ENCODE assay signal across 21 cellular contexts in genomic region chr18:53509886-53510285, GRCh38.
"Had no signal": no experiment of that assay in that cellular context is flagged by ENCODE, and none has a peak within 500 bp of the region (broad histone marks: within the 10 kb centered on the region; RNA-seq: fewer than 3 reads in every experiment).

No MANE protein-coding gene starts in this region.

- ATAC-seq: activated CD4-positive, alpha-beta T cell treated with anti-CD3 and anti-CD28 coated beads for 36 hours; activated CD4-positive, CD25-positive, alpha-beta regulatory T cell treated with anti-CD3 and anti-CD28 coated beads, Interleukin-2, amount 50 U/mL, for 24 hours; activated CD8-positive, alpha-beta T cell treated with anti-CD3 and anti-CD28 coated beads, Interleukin-2, amount 10 ng/mL, durations not matched to agents 7 days and 5 days; Panc1; WTC11 had no signal

- H3K9me3 ChIP-seq: ascending aorta, SK-N-SH had no signal

- H3K27ac ChIP-seq: ascending aorta, SJSA1 had no signal

- H3K9ac ChIP-seq: SK-N-SH had no signal

- H3K4me1 ChIP-seq: ascending aorta, SJSA1 had no signal

- H3K4me3 ChIP-seq: ascending aorta, SJSA1 had no signal

- H3K36me3 ChIP-seq: ascending aorta, SJSA1 had no signal

- H3K27me3 ChIP-seq: ascending aorta, SJSA1 had no signal

- DNase-seq: activated CD4-positive, alpha-beta T cell treated with anti-CD3 and anti-CD28 coated beads for 36 hours; activated CD4-positive, alpha-beta T cell treated with anti-CD3 and anti-CD28 coated beads, Interleukin-2, amount 10 ng/mL, durations not matched to agents 7 days and 5 days; activated CD4-positive, alpha-beta T cell treated with anti-CD3 and anti-CD28 coated beads, Interleukin-2, amount 50 U/mL, for 48 hours; activated CD8-positive, alpha-beta T cell treated with anti-CD3 and anti-CD28 coated beads, Interleukin-2, amount 10 ng/mL, durations not matched to agents 7 days and 5 days; activated gamma-delta T cell; activated naive CD4-positive, alpha-beta T cell treated with Interleukin-2 at 50 U/mL for 16 hours; activated naive CD8-positive, alpha-beta T cell treated with anti-CD3 and anti-CD28 coated beads, Interleukin-2, amount 10 ng/mL, durations not matched to agents 7 days and 5 days; activated T-cell treated with anti-CD3 and anti-CD28 coated beads, Interleukin-2, amount 50 U/mL, for 24 hours; amygdala; Karpas-422; NCI-H1436 treated with DMSO at 0.1 percent for 48 hours; NCI-H1694 treated with DMSO at 0.1 percent for 48 hours; NCI-H2029; NCI-H524; SHP77 treated with DMSO at 0.1 percent for 48 hours; SK-N-SH had no signal

- H3K4me2 ChIP-seq: SK-N-SH had no signal
